13 cellular contexts compared by ENCODE assay signal in the genomic region with DNA sequence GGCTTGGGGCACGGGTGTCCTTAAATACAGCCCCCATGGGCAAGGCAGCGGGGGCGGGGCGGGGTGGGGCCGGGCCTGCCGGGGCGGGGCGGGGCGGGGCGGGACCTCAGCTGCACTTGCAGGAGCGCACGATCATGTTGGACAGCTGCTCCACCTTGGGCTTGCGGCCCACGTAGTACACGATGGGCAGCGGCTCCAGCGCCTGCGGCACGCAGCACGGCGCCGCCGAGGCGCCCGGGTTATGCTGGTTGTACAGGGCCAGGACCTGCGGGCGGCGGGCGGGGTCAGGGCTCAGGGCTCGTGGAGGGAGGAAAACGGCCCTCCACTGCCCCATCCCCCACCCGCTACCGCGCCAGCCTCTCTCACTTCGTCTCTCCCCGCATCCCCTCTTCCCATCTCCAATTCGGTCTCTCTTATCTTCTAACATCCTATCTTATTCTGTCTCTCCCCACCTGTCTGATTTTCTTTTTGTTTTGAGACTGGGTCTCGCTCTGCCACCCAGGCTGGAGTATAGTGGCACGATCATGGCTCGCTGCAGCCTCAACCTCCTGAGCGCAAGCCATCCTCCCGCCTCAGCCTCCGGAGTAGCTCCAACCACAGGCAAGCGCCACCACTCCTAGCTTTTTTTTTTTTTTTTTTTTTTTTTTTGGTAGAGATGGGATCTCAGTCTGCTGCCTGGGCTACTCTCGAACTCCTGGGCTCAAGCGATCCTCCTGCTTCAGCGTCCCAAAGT. TPM values are rescaled to one million over a fixed set of nuclear protein-coding genes. Genes with fewer than 3 reads are reported as not detected.
DNase-seq lines count a peak whose midpoint lies in the region; ATAC-seq lines count a peak whose summit lies in the region.
"Had no signal": no experiment of that assay in that cellular context is flagged by ENCODE, and none has a peak within 500 bp of the region (broad histone marks: within the 10 kb centered on the region; RNA-seq: fewer than 3 reads in every experiment).

No MANE protein-coding gene starts in this region.

- peaks cover 4% of the 10 kb centered on the region for H3K27me3 Mint-ChIP-seq in CD4-positive, CD25-positive, alpha-beta regulatory T cell
- H3K27me3 Mint-ChIP-seq in activated naive CD8-positive, alpha-beta T cell treated with anti-CD3 and anti-CD28 coated beads, Interleukin-2, amount 50 U/mL, for 24 hours: no peaks in the 10 kb centered on the region
- H3K27me3 Mint-ChIP-seq in naive thymus-derived CD4-positive, alpha-beta T cell: no peaks in the 10 kb centered on the region

- H3K4me1 Mint-ChIP-seq in CD4-positive, CD25-positive, alpha-beta regulatory T cell: peaks cover 19 to 64% (median 38%) of the 10 kb centered on the region in 4 donors
- peaks cover 66% of the 10 kb centered on the region for H3K4me1 Mint-ChIP-seq in activated naive CD8-positive, alpha-beta T cell treated with anti-CD3 and anti-CD28 coated beads, Interleukin-2, amount 50 U/mL, for 24 hours
- H3K4me1 Mint-ChIP-seq in naive thymus-derived CD4-positive, alpha-beta T cell: peaks cover 42 to 67% (median 60%) of the 10 kb centered on the region in 7 donors

- peaks cover 54% of the 10 kb centered on the region for H3K4me1 ChIP-seq in CD4-positive, CD25-positive, alpha-beta regulatory T cell (ENCODE audit: control insufficient read depth, insufficient read depth, low read length, poor library complexity, severe bottlenecking)
- H3K4me1 ChIP-seq in naive thymus-derived CD4-positive, alpha-beta T cell (ENCODE audit: control insufficient read depth in 2 of 2, insufficient read depth in 2 of 2, low read length in 2 of 2): peaks cover 36 to 61% of the 10 kb centered on the region in 2 donors

- peaks cover 32% of the 10 kb centered on the region for H3K36me3 Mint-ChIP-seq in CD4-positive, CD25-positive, alpha-beta regulatory T cell
- H3K36me3 Mint-ChIP-seq in activated naive CD8-positive, alpha-beta T cell treated with anti-CD3 and anti-CD28 coated beads, Interleukin-2, amount 50 U/mL, for 24 hours (ENCODE audit: low read depth): peaks cover 54% of the 10 kb centered on the region
- H3K36me3 Mint-ChIP-seq in naive thymus-derived CD4-positive, alpha-beta T cell: peaks cover 13 to 47% (median 26%) of the 10 kb centered on the region in 5 donors

- POLR2A ChIA-PET in naive thymus-derived CD4-positive, alpha-beta T cell (lab: Charles Lee): interaction anchor here (0.6 kb wide), 1 partner anchor 65 kb away, joined by 4 read pairs; no protein-coding TSS in a partner anchor

- H3K36me3 ChIP-seq in CD4-positive, CD25-positive, alpha-beta regulatory T cell (ENCODE audit: control insufficient read depth, insufficient read depth, low read length): peaks cover 53% of the 10 kb centered on the region
- H3K36me3 ChIP-seq in H7 (replicated peaks; ENCODE audit: control insufficient read depth, insufficient read depth, low read length): no peaks in the 10 kb centered on the region
- H3K36me3 ChIP-seq in naive thymus-derived CD4-positive, alpha-beta T cell (ENCODE audit: control insufficient read depth in 2 of 3, insufficient read depth in 3 of 3, low read length in 3 of 3): peaks cover 4 to 55% (median 24%) of the 10 kb centered on the region in 3 experiments
- H3K36me3 ChIP-seq: thyroid gland had no signal

- peak overlapping the region in 3 of 4 donors; percentile 12 to 84 (median 66) for H3K4me3 Mint-ChIP-seq in CD4-positive, CD25-positive, alpha-beta regulatory T cell
- no peak overlapping the region for H3K4me3 Mint-ChIP-seq in activated naive CD8-positive, alpha-beta T cell treated with anti-CD3 and anti-CD28 coated beads, Interleukin-2, amount 50 U/mL, for 24 hours
- peak overlapping the region in 4 of 10 donors; percentile 4 to 45 (median 22) for H3K4me3 Mint-ChIP-seq in naive thymus-derived CD4-positive, alpha-beta T cell

- ATAC-seq in CD4-positive, CD25-positive, alpha-beta regulatory T cell (ENCODE audit: low read depth in 2 of 2): no peak
- no peak for ATAC-seq in activated naive CD8-positive, alpha-beta T cell treated with anti-CD3 and anti-CD28 coated beads, Interleukin-2, amount 50 U/mL, for 24 hours
- no peak for ATAC-seq in naive thymus-derived CD4-positive, alpha-beta T cell
- no peak for ATAC-seq in HG02763 (IDR thresholded peaks at IDR 0.05; ENCODE audit: unreplicated experiment)
- ATAC-seq: gastroesophageal sphincter had no signal

- CTCF ChIA-PET in naive thymus-derived CD4-positive, alpha-beta T cell (lab: Charles Lee): interaction anchor here (2.3 kb wide), 1 partner anchor 24 kb away, joined by 8 read pairs; no protein-coding TSS in a partner anchor

- peaks cover 0 to 2% (median 0%) of the 10 kb centered on the region in 7 donors for H3K9me3 Mint-ChIP-seq in CD4-positive, CD25-positive, alpha-beta regulatory T cell
- no peaks in the 10 kb centered on the region for H3K9me3 Mint-ChIP-seq in activated naive CD8-positive, alpha-beta T cell treated with anti-CD3 and anti-CD28 coated beads, Interleukin-2, amount 50 U/mL, for 24 hours
- peaks cover 0 to 5% (median 0%) of the 10 kb centered on the region in 11 donors for H3K9me3 Mint-ChIP-seq in naive thymus-derived CD4-positive, alpha-beta T cell

- intact Hi-C loops in naive thymus-derived CD4-positive, alpha-beta T cell (cut with micrococcal nuclease): no loop called here

- peak overlapping the region in 2 of 3 donors; percentile 80 to 97 for H3K27ac Mint-ChIP-seq in CD4-positive, CD25-positive, alpha-beta regulatory T cell
- peak overlapping the region; percentile 53 for H3K27ac Mint-ChIP-seq in activated naive CD8-positive, alpha-beta T cell treated with anti-CD3 and anti-CD28 coated beads, Interleukin-2, amount 50 U/mL, for 24 hours
- peak overlapping the region; percentile 25 to 89 (median 81) for H3K27ac Mint-ChIP-seq in naive thymus-derived CD4-positive, alpha-beta T cell

- no peaks in the 10 kb centered on the region for H3K27me3 ChIP-seq in CD4-positive, CD25-positive, alpha-beta regulatory T cell (ENCODE audit: control insufficient read depth, insufficient read depth, low read length)
- H3K27me3 ChIP-seq in H7 (ENCODE audit: control insufficient read depth, insufficient read depth, low read length): no peaks in the 10 kb centered on the region
- no peaks in the 10 kb centered on the region for H3K27me3 ChIP-seq in naive thymus-derived CD4-positive, alpha-beta T cell (ENCODE audit: control insufficient read depth in 2 of 2, insufficient read depth in 2 of 2, low read length in 2 of 2)
- H3K27me3 ChIP-seq: BLaER1 treated with 17β-estradiol and CSF1 and Interleukin-3, amounts not matched to agents 10 nM and 100 nM; gastroesophageal sphincter; thyroid gland had no signal

- H3K4me3 ChIP-seq in CD4-positive, CD25-positive, alpha-beta regulatory T cell (ENCODE audit: low read depth, low read length): no peak overlapping the region
- H3K4me3 ChIP-seq in H7 (ENCODE audit: insufficient read depth, low read depth, low read length): peak overlapping the region; percentile 34; the same call in 1 of the 2 replicates
- no peak overlapping the region for H3K4me3 ChIP-seq in naive thymus-derived CD4-positive, alpha-beta T cell (ENCODE audit: low read length)
- H3K4me3 ChIP-seq: BLaER1 treated with 17β-estradiol and CSF1 and Interleukin-3, amounts not matched to agents 10 nM and 100 nM; gastroesophageal sphincter; thyroid gland had no signal

- DNase-seq in CD4-positive, CD25-positive, alpha-beta regulatory T cell: no peak
- DNase-seq in H7: peak; percentile 84
- DNase-seq in activated naive CD8-positive, alpha-beta T cell treated with anti-CD3 and anti-CD28 coated beads, Interleukin-2, amount 50 U/mL, for 24 hours: no peak
- DNase-seq in naive thymus-derived CD4-positive, alpha-beta T cell: no peak
- no peak for DNase-seq in HT-29 (ENCODE audit: low spot score)
- no peak for DNase-seq in stimulated activated CD8-positive, alpha-beta memory T cell treated with anti-CD3 and anti-CD28 coated beads, Interleukin-4, amount 100 ng/mL, for 48 hours
- DNase-seq: activated CD4-positive, CD25-positive, alpha-beta regulatory T cell; activated CD8-positive, alpha-beta memory T cell treated with anti-CD3 and anti-CD28 coated beads, Interleukin-2, amount 50 U/mL, for 48 hours; NCI-H1048; thyroid gland had no signal

- H3K27ac ChIP-seq in CD4-positive, CD25-positive, alpha-beta regulatory T cell (ENCODE audit: insufficient read depth, low read length, poor library complexity, severe bottlenecking): no peak overlapping the region
- H3K27ac ChIP-seq in naive thymus-derived CD4-positive, alpha-beta T cell (ENCODE audit: low read depth, low read length): no peak overlapping the region
- H3K27ac ChIP-seq: gastroesophageal sphincter, thyroid gland had no signal

- H3K9me3 ChIP-seq in CD4-positive, CD25-positive, alpha-beta regulatory T cell (ENCODE audit: control insufficient read depth in 2 of 2, low read length in 2 of 2): no peaks in the 10 kb centered on the region
- no peaks in the 10 kb centered on the region for H3K9me3 ChIP-seq in naive thymus-derived CD4-positive, alpha-beta T cell (ENCODE audit: control insufficient read depth in 2 of 3, low read length in 3 of 3)
- H3K9me3 ChIP-seq: BLaER1 treated with 17β-estradiol and CSF1 and Interleukin-3, amounts not matched to agents 10 nM and 100 nM; gastroesophageal sphincter; thyroid gland had no signal

RNA-seq across cellular contexts. Expression of gene CCDC97, which starts 21.1 kb away (rescaled TPM):
- 43.7 TPM for total RNA-seq in CD4-positive, CD25-positive, alpha-beta regulatory T cell
- polyA plus RNA-seq in CD4-positive, CD25-positive, alpha-beta regulatory T cell: 10 to 100 TPM; 17.7 to 21.8 (median 19.6) TPM
- 19.6 and 20.8 TPM in 2 replicates for total RNA-seq in H7 (2014; rRNA removed; shearing (Covaris generic))
- total RNA-seq in naive thymus-derived CD4-positive, alpha-beta T cell: 10 to 100 TPM; 35.9 to 56.5 (median 49.1) TPM
- polyA plus RNA-seq in naive thymus-derived CD4-positive, alpha-beta T cell: 10 to 100 TPM; 22.3 to 27.6 TPM
- total RNA-seq in HT-29 (2014; rRNA removed; shearing (Covaris generic)): 34.5 and 39.5 TPM in 2 replicates

RNA-seq across cellular contexts. Expression of gene TGFB1, which starts 22.6 kb away (rescaled TPM):
- 414 TPM for total RNA-seq in CD4-positive, CD25-positive, alpha-beta regulatory T cell
- polyA plus RNA-seq in CD4-positive, CD25-positive, alpha-beta regulatory T cell: 10 to 100 TPM; 31.6 to 51.8 (median 46.9) TPM
- total RNA-seq in H7 (2014; rRNA removed; shearing (Covaris generic)): 8.6 and 11.6 TPM in 2 replicates
- total RNA-seq in naive thymus-derived CD4-positive, alpha-beta T cell: 100 to 1,000 TPM in 3 of 5 experiments, 10 to 100 TPM in 2; 91.2 to 322 (median 185) TPM
- 10 to 100 TPM; 31.4 to 62.3 TPM for polyA plus RNA-seq in naive thymus-derived CD4-positive, alpha-beta T cell
- total RNA-seq in HT-29 (2014; rRNA removed; shearing (Covaris generic)): 2.5 and 2.6 TPM in 2 replicates

RNA-seq across cellular contexts. Expression of gene B9D2, which starts 32.8 kb away (rescaled TPM):
- total RNA-seq in CD4-positive, CD25-positive, alpha-beta regulatory T cell: 22.3 TPM
- 10 to 100 TPM; 23.9 to 28.4 (median 24.3) TPM for polyA plus RNA-seq in CD4-positive, CD25-positive, alpha-beta regulatory T cell
- total RNA-seq in H7 (2014; rRNA removed; shearing (Covaris generic)): 1.1 and 2.9 TPM in 2 replicates
- total RNA-seq in naive thymus-derived CD4-positive, alpha-beta T cell: 10 to 100 TPM; 11.6 to 38.9 (median 12.5) TPM
- 10 to 100 TPM; 18.0 to 20.5 TPM for polyA plus RNA-seq in naive thymus-derived CD4-positive, alpha-beta T cell
- 26.9 and 32.1 TPM in 2 replicates for total RNA-seq in HT-29 (2014; rRNA removed; shearing (Covaris generic))

RNA-seq across cellular contexts. Expression of gene TMEM91, which starts 45.2 kb away (rescaled TPM):
- 12.4 TPM for total RNA-seq in CD4-positive, CD25-positive, alpha-beta regulatory T cell
- polyA plus RNA-seq in CD4-positive, CD25-positive, alpha-beta regulatory T cell: 1 to 10 TPM; 2.0 to 7.5 (median 4.0) TPM
- 8.4 and 13.3 TPM in 2 replicates for total RNA-seq in H7 (2014; rRNA removed; shearing (Covaris generic))
- total RNA-seq in naive thymus-derived CD4-positive, alpha-beta T cell: 10 to 100 TPM in 4 of 5 experiments, 1 to 10 TPM in 1; 8.2 to 18.1 (median 16.0) TPM
- 1 to 10 TPM; 5.2 to 8.6 TPM for polyA plus RNA-seq in naive thymus-derived CD4-positive, alpha-beta T cell
- total RNA-seq in HT-29 (2014; rRNA removed; shearing (Covaris generic)): 10.2 and 11.0 TPM in 2 replicates
